ENCODE assay signal across 19 cellular contexts in genomic region chr3:13098605-13099004, GRCh38.
"Had no signal": no experiment of that assay in that cellular context is flagged by ENCODE, and none has a peak within 500 bp of the region (broad histone marks: within the 10 kb centered on the region; RNA-seq: fewer than 3 reads in every experiment).

No MANE protein-coding gene starts in this region.

- ATAC-seq: esophagus mucosa, left lung, natural killer cell had no signal

- DNase-seq: activated CD4-positive, alpha-beta T cell treated with anti-CD3 and anti-CD28 coated beads for 1 hour; activated CD8-positive, alpha-beta memory T cell treated with anti-CD3 and anti-CD28 coated beads, Interleukin-2, amount 50 U/mL, for 4 hours; activated naive CD4-positive, alpha-beta T cell; activated T-cell treated with anti-CD3 and anti-CD28 coated beads, Interleukin-2, amount 50 U/mL, for 24 hours; adrenal gland; brain microvascular endothelial cell; caudate nucleus; effector memory CD4-positive, alpha-beta T cell; foreskin melanocyte; natural killer cell; retina; stimulated activated CD4-positive, alpha-beta T cell treated with anti-CD3 and anti-CD28 coated beads, Interleukin-2, amount 100 ng/mL, for 48 hours; stimulated activated naive CD4-positive, alpha-beta T cell treated with Interleukin-2 at 50 U/mL for 16 hours; T-helper 2 cell; upper lobe of left lung had no signal

- H3K9me3 Mint-ChIP-seq: activated T-cell treated with anti-CD3 and anti-CD28 coated beads, Interleukin-2, amount 50 U/mL, for 24 hours; activated T-helper 2 cell treated with anti-CD3 and anti-CD28 coated beads, Interferon-gamma antibody, Interleukin-2, Interleukin-4, amounts not matched to agents 10 μg/mL and 5 μg/mL and 100 μg/mL, durations not matched to agents 14 hours and 24 hours and 36 hours; natural killer cell had no signal

- H3K4me1 Mint-ChIP-seq: natural killer cell had no signal

- H3K27ac Mint-ChIP-seq: activated naive CD8-positive, alpha-beta T cell; activated T-cell treated with anti-CD3 and anti-CD28 coated beads, Interleukin-2, amount 50 U/mL, for 24 hours; activated T-helper 2 cell treated with anti-CD3 and anti-CD28 coated beads, Interferon-gamma antibody, Interleukin-2, Interleukin-4, amounts not matched to agents 10 μg/mL and 5 μg/mL and 100 μg/mL, durations not matched to agents 14 hours and 24 hours and 36 hours; natural killer cell had no signal

- H3K36me3 Mint-ChIP-seq: activated naive CD8-positive, alpha-beta T cell; natural killer cell had no signal

- H3K4me3 Mint-ChIP-seq: activated naive CD8-positive, alpha-beta T cell; activated T-cell treated with anti-CD3 and anti-CD28 coated beads, Interleukin-2, amount 50 U/mL, for 24 hours; natural killer cell had no signal
